Comparison of ENCODE assay signal across 26 cellular contexts in the genomic region with DNA sequence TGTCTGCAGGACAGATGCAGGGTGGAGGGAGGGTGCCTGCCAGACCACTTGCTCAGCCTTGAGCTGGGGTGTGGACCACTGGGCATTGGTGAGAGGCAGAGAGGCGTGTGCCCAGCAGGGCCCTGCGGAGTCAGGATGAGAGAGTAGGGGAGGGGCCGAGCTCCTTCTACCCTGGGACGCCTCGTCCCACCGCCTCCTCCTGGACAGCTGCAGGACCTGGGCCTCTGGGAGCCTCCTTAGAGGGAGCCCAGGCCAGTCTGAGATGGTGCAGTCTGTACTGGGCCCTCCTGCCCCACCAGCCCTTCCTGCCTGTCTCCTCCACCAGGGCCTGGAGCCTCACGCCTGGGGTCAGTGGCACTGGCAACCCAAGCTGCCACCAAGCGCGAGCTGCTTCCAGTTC.
"Had no signal": no experiment of that assay in that cellular context is flagged by ENCODE, and none has a peak within 500 bp of the region (broad histone marks: within the 10 kb centered on the region; RNA-seq: fewer than 3 reads in every experiment).

No MANE protein-coding gene starts in this region.

- H3K27ac Mint-ChIP-seq: nephron, type B pancreatic cell had no signal

- H3K9me3 ChIP-seq: esophagus muscularis mucosa, heart right ventricle, left lung, pancreas, testis, tibial artery had no signal

- H3K4me3 ChIP-seq: coronary artery, esophagus muscularis mucosa, heart right ventricle, left lung, pancreas, smooth muscle cell, testis, tibial artery had no signal

- H3K4me3 Mint-ChIP-seq: naive thymus-derived CD4-positive, alpha-beta T cell; nephron; type B pancreatic cell had no signal

- H3K36me3 ChIP-seq: esophagus muscularis mucosa, heart right ventricle, left lung, pancreas, tibial artery had no signal

- H3K27ac ChIP-seq: coronary artery, esophagus muscularis mucosa, foreskin keratinocyte, heart right ventricle, left lung, pancreas, testis, tibial artery had no signal

- H3K4me2 ChIP-seq: smooth muscle cell had no signal

- H3K27me3 ChIP-seq: pancreas, testis had no signal

- DNase-seq: dermis blood vessel endothelial cell; effector memory CD4-positive, alpha-beta T cell; foreskin keratinocyte; glutamatergic neuron; heart right ventricle; hippocampal formation; left cardiac atrium; left lung; mesendoderm; midbrain; naive thymus-derived CD4-positive, alpha-beta T cell; pancreas; stimulated activated CD4-positive, alpha-beta T cell treated with anti-CD3 and anti-CD28 coated beads, Interleukin-12 subunit alpha, Interleukin-12 subunit beta, amount 100 ng/mL, for 4 hours; stimulated activated CD4-positive, alpha-beta T cell treated with anti-CD3 and anti-CD28 coated beads, Interleukin-1b, Interleukin-23, amount 100 ng/mL, for 48 hours; stimulated activated CD4-positive, alpha-beta T cell treated with anti-CD3 and anti-CD28 coated beads, Interleukin-4, amount 100 ng/mL, for 1 hour; stimulated activated CD8-positive, alpha-beta memory T cell treated with anti-CD3 and anti-CD28 coated beads, Interleukin-4, amount 100 ng/mL, for 48 hours; stimulated activated naive CD8-positive, alpha-beta T cell treated with anti-CD3 and anti-CD28 coated beads, Interleukin-15, Interleukin-2, amounts not matched to agents 100 U/mL and 50 U/mL, for 24 hours; substantia nigra; testis; tibial artery had no signal

- H3K36me3 Mint-ChIP-seq: naive thymus-derived CD4-positive, alpha-beta T cell; type B pancreatic cell had no signal

- H3K27me3 Mint-ChIP-seq: naive thymus-derived CD4-positive, alpha-beta T cell had no signal

- H3K4me1 ChIP-seq: esophagus muscularis mucosa, foreskin keratinocyte, heart right ventricle, left lung, pancreas, testis, tibial artery had no signal

- ATAC-seq: foreskin keratinocyte; heart right ventricle; left cardiac atrium; left lung; naive thymus-derived CD4-positive, alpha-beta T cell; pancreas; sciatic nerve; stimulated activated naive CD8-positive, alpha-beta T cell treated with anti-CD3 and anti-CD28 coated beads, Interleukin-15, Interleukin-2, amounts not matched to agents 100 U/mL and 50 U/mL, for 24 hours had no signal

- H3K4me1 Mint-ChIP-seq: nephron had no signal

- H3K9me3 Mint-ChIP-seq: naive thymus-derived CD4-positive, alpha-beta T cell; nephron; type B pancreatic cell had no signal
